Comparison of ENCODE assay signal across 1 cellular context in genomic region chr5:96896285-96896711, GRCh38.
A peak's percentile ranks its signal among the peaks of the same experiment; 100 is the strongest.
TF ChIP-seq lines count a peak whose summit lies in the region.

No MANE protein-coding gene starts in this region.

TF ChIP-seq in GM12878, 131 proteins besides CTCF, POLR2A, EP300 and RAD21:
- TF ChIP-seq, protein P1, sequence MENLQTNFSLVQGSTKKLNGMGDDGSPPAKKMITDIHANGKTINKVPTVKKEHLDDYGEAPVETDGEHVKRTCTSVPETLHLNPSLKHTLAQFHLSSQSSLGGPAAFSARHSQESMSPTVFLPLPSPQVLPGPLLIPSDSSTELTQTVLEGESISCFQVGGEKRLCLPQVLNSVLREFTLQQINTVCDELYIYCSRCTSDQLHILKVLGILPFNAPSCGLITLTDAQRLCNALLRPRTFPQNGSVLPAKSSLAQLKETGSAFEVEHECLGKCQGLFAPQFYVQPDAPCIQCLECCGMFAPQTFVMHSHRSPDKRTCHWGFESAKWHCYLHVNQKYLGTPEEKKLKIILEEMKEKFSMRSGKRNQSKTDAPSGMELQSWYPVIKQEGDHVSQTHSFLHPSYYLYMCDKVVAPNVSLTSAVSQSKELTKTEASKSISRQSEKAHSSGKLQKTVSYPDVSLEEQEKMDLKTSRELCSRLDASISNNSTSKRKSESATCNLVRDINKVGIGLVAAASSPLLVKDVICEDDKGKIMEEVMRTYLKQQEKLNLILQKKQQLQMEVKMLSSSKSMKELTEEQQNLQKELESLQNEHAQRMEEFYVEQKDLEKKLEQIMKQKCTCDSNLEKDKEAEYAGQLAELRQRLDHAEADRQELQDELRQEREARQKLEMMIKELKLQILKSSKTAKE (IDR thresholded peaks at IDR 0.05; ENCODE audit: low read depth, poor library complexity, severe bottlenecking), result peak; percentile 35
- peak; percentile 42; the same call in 1 of the 2 replicates for TF ChIP-seq CREB1 (IDR thresholded peaks at IDR 0.05; ENCODE audit: low read depth)
- peak; percentile 88 to 90 for TF ChIP-seq BHLHE40 (IDR thresholded peaks at IDR 0.05; ENCODE audit: borderline replicate concordance in 1 of 2, low read depth in 2 of 2, low read length in 1 of 2)
- TF ChIP-seq GATAD2B (conservative IDR thresholded peaks at IDR 0.05; ENCODE audit: low read depth), result no peak
- TF ChIP-seq CHD2 (IDR thresholded peaks at IDR 0.05; ENCODE audit: borderline replicate concordance, low read depth, low read length), result no peak
- no peak for TF ChIP-seq ZNF274 (IDR thresholded peaks at IDR 0.05; ENCODE audit: insufficient read depth, insufficient read length)
- 0 out of 2 replicates have a peak, but pooled peaks have one; percentile 31 for TF ChIP-seq NBN (IDR thresholded peaks at IDR 0.05)
- TF ChIP-seq, protein P2, sequence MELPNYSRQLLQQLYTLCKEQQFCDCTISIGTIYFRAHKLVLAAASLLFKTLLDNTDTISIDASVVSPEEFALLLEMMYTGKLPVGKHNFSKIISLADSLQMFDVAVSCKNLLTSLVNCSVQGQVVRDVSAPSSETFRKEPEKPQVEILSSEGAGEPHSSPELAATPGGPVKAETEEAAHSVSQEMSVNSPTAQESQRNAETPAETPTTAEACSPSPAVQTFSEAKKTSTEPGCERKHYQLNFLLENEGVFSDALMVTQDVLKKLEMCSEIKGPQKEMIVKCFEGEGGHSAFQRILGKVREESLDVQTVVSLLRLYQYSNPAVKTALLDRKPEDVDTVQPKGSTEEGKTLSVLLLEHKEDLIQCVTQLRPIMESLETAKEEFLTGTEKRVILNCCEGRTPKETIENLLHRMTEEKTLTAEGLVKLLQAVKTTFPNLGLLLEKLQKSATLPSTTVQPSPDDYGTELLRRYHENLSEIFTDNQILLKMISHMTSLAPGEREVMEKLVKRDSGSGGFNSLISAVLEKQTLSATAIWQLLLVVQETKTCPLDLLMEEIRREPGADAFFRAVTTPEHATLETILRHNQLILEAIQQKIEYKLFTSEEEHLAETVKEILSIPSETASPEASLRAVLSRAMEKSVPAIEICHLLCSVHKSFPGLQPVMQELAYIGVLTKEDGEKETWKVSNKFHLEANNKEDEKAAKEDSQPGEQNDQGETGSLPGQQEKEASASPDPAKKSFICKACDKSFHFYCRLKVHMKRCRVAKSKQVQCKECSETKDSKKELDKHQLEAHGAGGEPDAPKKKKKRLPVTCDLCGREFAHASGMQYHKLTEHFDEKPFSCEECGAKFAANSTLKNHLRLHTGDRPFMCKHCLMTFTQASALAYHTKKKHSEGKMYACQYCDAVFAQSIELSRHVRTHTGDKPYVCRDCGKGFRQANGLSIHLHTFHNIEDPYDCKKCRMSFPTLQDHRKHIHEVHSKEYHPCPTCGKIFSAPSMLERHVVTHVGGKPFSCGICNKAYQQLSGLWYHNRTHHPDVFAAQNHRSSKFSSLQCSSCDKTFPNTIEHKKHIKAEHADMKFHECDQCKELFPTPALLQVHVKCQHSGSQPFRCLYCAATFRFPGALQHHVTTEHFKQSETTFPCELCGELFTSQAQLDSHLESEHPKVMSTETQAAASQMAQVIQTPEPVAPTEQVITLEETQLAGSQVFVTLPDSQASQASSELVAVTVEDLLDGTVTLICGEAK (IDR thresholded peaks at IDR 0.05; ENCODE audit: borderline replicate concordance), result peak; percentile 34; the same call in 1 of the 2 replicates
- peak in 1 of 2 experiments; percentile 55; a peak in 1 of 4 replicates for TF ChIP-seq ETV6 (conservative IDR thresholded peaks at IDR 0.05 in 1 of 2, IDR thresholded peaks at IDR 0.05 in 1 of 2; ENCODE audit: borderline replicate concordance in 1 of 2, low read depth in 1 of 2)
- peak; percentile 57; the same call in 1 of the 2 replicates for TF ChIP-seq MLLT1 (IDR thresholded peaks at IDR 0.05)
- no peak for TF ChIP-seq TARDBP (IDR thresholded peaks at IDR 0.05; ENCODE audit: borderline replicate concordance)
- TF ChIP-seq ASH2L (IDR thresholded peaks at IDR 0.05; ENCODE audit: borderline replicate concordance, low read depth), result peak; percentile 23; the same call in 1 of the 2 replicates
- TF ChIP-seq NRF1 (conservative IDR thresholded peaks at IDR 0.05; ENCODE audit: low read depth, low read length), result no peak
- TF ChIP-seq BRCA1 (IDR thresholded peaks at IDR 0.05; ENCODE audit: low read depth, low read length), result no peak
- 0 out of 2 replicates have a peak, but pooled peaks have one; percentile 4 for TF ChIP-seq PML (IDR thresholded peaks at IDR 0.05; ENCODE audit: low read length)
- TF ChIP-seq, protein P3, sequence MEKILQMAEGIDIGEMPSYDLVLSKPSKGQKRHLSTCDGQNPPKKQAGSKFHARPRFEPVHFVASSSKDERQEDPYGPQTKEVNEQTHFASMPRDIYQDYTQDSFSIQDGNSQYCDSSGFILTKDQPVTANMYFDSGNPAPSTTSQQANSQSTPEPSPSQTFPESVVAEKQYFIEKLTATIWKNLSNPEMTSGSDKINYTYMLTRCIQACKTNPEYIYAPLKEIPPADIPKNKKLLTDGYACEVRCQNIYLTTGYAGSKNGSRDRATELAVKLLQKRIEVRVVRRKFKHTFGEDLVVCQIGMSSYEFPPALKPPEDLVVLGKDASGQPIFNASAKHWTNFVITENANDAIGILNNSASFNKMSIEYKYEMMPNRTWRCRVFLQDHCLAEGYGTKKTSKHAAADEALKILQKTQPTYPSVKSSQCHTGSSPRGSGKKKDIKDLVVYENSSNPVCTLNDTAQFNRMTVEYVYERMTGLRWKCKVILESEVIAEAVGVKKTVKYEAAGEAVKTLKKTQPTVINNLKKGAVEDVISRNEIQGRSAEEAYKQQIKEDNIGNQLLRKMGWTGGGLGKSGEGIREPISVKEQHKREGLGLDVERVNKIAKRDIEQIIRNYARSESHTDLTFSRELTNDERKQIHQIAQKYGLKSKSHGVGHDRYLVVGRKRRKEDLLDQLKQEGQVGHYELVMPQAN (conservative IDR thresholded peaks at IDR 0.05), result no peak
- TF ChIP-seq SPI1 (IDR thresholded peaks at IDR 0.05; ENCODE audit: borderline replicate concordance, insufficient read depth, low read depth, low read length), result 0 out of 2 replicates have a peak, but pooled peaks have one; percentile 4
- TF ChIP-seq CREM (IDR thresholded peaks at IDR 0.05; ENCODE audit: low read depth), result 0 out of 2 replicates have a peak, but pooled peaks have one; percentile 10
- TF ChIP-seq RELB (IDR thresholded peaks at IDR 0.05; ENCODE audit: low read depth), result no peak
- TF ChIP-seq ATF2 (IDR thresholded peaks at IDR 0.05; ENCODE audit: low read length), result peak; percentile 25; the same call in 1 of the 2 replicates
- peak; percentile 36; the same call in 1 of the 2 replicates for TF ChIP-seq ZNF24 (IDR thresholded peaks at IDR 0.05)
- TF ChIP-seq RUNX3 (IDR thresholded peaks at IDR 0.05; ENCODE audit: low read length), result no peak
- 0 out of 2 replicates have a peak, but pooled peaks have one; percentile 25 for TF ChIP-seq FOXM1 (IDR thresholded peaks at IDR 0.05; ENCODE audit: low read depth, low read length)
- 0 out of 2 replicates have a peak, but pooled peaks have one; percentile 2 for TF ChIP-seq IKZF1 (conservative IDR thresholded peaks at IDR 0.05)
- no peak for TF ChIP-seq ZSCAN29 (IDR thresholded peaks at IDR 0.05)
- no peak for TF ChIP-seq SMAD5 (IDR thresholded peaks at IDR 0.05; ENCODE audit: low read depth)
- TF ChIP-seq RAD51 (IDR thresholded peaks at IDR 0.05), result peak; percentile 84
- no peak for TF ChIP-seq SRF (IDR thresholded peaks at IDR 0.05; ENCODE audit: low read depth in 2 of 2, low read length in 2 of 2)
- 0 out of 2 replicates have a peak, but pooled peaks have one; percentile 11 for TF ChIP-seq TCF7 (IDR thresholded peaks at IDR 0.05; ENCODE audit: borderline replicate concordance)
- 0 out of 2 replicates have a peak, but pooled peaks have one; percentile 52 for TF ChIP-seq JUNB (IDR thresholded peaks at IDR 0.05)
- TF ChIP-seq SIN3A (IDR thresholded peaks at IDR 0.05; ENCODE audit: low read depth, low read length), result no peak
TF ChIP-seq in GM12878: peak in this region for 18.
